2 cellular contexts compared by ENCODE assay signal in the genomic region with DNA sequence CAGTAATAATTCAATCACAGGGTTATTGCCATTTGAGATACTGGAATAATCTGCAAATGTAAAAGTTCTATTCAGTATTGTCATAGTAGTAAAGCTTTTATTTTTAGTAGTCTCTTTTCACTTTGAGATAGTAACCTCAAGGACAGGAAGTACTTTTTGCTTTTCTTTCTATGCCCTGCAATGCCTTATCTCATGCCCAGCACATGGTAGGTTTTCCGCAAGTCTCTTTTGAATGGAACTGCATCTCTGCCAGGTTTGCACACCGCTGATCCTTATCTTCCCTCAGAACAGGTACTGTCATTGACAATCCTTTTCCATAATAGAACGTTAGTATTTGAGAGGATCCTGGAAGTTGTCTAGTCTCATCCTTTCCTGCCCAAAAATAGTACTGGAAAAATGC.
TF ChIP-seq lines count a peak whose summit lies in the region.

No MANE protein-coding gene starts in this region.

TF ChIP-seq in K562, 482 proteins besides CTCF, POLR2A, EP300 and RAD21:
- peak; percentile 13; the same call in 1 of the 2 replicates for TF ChIP-seq CBFA2T3 (IDR thresholded peaks at IDR 0.05)
- TF ChIP-seq TAF9B (IDR thresholded peaks at IDR 0.05; ENCODE audit: partially characterized antibody): no peak
- peak; percentile 14; the same call in 1 of the 2 replicates for TF ChIP-seq TCF3 (CRISPR knock-in tag; IDR thresholded peaks at IDR 0.05)

TF ChIP-seq in SK-N-SH, 30 proteins besides CTCF, POLR2A, EP300 and RAD21:
- TF ChIP-seq, protein P1, sequence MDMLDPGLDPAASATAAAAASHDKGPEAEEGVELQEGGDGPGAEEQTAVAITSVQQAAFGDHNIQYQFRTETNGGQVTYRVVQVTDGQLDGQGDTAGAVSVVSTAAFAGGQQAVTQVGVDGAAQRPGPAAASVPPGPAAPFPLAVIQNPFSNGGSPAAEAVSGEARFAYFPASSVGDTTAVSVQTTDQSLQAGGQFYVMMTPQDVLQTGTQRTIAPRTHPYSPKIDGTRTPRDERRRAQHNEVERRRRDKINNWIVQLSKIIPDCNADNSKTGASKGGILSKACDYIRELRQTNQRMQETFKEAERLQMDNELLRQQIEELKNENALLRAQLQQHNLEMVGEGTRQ (IDR thresholded peaks at IDR 0.05; ENCODE audit: borderline replicate concordance, low read depth, low read length): no peak
- TF ChIP-seq NRF1 (IDR thresholded peaks at IDR 0.05; ENCODE audit: low read depth, low read length): no peak
- TF ChIP-seq NFIC (IDR thresholded peaks at IDR 0.05; ENCODE audit: borderline replicate concordance): no peak
- no peak for TF ChIP-seq SMC3 (IDR thresholded peaks at IDR 0.05; ENCODE audit: low read depth, low read length)
- TF ChIP-seq ELF1 (IDR thresholded peaks at IDR 0.05): no peak
- TF ChIP-seq POLR2AphosphoS5 (IDR thresholded peaks at IDR 0.05; ENCODE audit: low read depth, low read length): no peak
- TF ChIP-seq, protein P2, sequence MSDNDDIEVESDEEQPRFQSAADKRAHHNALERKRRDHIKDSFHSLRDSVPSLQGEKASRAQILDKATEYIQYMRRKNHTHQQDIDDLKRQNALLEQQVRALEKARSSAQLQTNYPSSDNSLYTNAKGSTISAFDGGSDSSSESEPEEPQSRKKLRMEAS (IDR thresholded peaks at IDR 0.05; ENCODE audit: low read depth): no peak
- no peak for TF ChIP-seq GATA2 (CRISPR knock-in tag; IDR thresholded peaks at IDR 0.05)
- TF ChIP-seq REST (IDR thresholded peaks at IDR 0.05; ENCODE audit: low read depth, low read length): no peak
- TF ChIP-seq TAF1 (IDR thresholded peaks at IDR 0.05; ENCODE audit: borderline replicate concordance, low read depth, low read length): no peak
- TF ChIP-seq RFX5 (IDR thresholded peaks at IDR 0.05; ENCODE audit: low read length): no peak
- TF ChIP-seq SIN3A (IDR thresholded peaks at IDR 0.05; ENCODE audit: borderline replicate concordance, low read depth, low read length): no peak
- TF ChIP-seq, protein P3, sequence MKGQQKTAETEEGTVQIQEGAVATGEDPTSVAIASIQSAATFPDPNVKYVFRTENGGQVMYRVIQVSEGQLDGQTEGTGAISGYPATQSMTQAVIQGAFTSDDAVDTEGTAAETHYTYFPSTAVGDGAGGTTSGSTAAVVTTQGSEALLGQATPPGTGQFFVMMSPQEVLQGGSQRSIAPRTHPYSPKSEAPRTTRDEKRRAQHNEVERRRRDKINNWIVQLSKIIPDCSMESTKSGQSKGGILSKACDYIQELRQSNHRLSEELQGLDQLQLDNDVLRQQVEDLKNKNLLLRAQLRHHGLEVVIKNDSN (IDR thresholded peaks at IDR 0.05; ENCODE audit: borderline replicate concordance, low read depth): no peak
- no peak for TF ChIP-seq RCOR1 (IDR thresholded peaks at IDR 0.05; ENCODE audit: low read length)
- TF ChIP-seq, protein P4, sequence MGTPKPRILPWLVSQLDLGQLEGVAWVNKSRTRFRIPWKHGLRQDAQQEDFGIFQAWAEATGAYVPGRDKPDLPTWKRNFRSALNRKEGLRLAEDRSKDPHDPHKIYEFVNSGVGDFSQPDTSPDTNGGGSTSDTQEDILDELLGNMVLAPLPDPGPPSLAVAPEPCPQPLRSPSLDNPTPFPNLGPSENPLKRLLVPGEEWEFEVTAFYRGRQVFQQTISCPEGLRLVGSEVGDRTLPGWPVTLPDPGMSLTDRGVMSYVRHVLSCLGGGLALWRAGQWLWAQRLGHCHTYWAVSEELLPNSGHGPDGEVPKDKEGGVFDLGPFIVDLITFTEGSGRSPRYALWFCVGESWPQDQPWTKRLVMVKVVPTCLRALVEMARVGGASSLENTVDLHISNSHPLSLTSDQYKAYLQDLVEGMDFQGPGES (IDR thresholded peaks at IDR 0.05; ENCODE audit: low read depth, low read length): no peak
- TF ChIP-seq RXRA (IDR thresholded peaks at IDR 0.05; ENCODE audit: borderline replicate concordance, low read depth): no peak
- TF ChIP-seq GABPA (IDR thresholded peaks at IDR 0.05; ENCODE audit: low read depth): no peak
